37 cellular contexts compared by ENCODE assay signal in genomic region chr4:55162396-55162795, GRCh38. TPM values are rescaled to one million over a fixed set of nuclear protein-coding genes. Genes with fewer than 3 reads are reported as not detected.
DNase-seq lines count a peak whose midpoint lies in the region; ATAC-seq, FAIRE-seq and TF ChIP-seq lines count a peak whose summit lies in the region.
"Had no signal": no experiment of that assay in that cellular context is flagged by ENCODE, and none has a peak within 500 bp of the region (broad histone marks: within the 10 kb centered on the region; RNA-seq: fewer than 3 reads in every experiment).

No MANE protein-coding gene starts in this region.

- peak; percentile 62 for DNase-seq in bronchial epithelial cell (ENCODE audit: low read depth)
- peak; percentile 50 for DNase-seq in epithelial cell of esophagus (ENCODE audit: low read depth)
- DNase-seq in body of pancreas, result no peak
- DNase-seq in activated CD8-positive, alpha-beta T cell treated with anti-CD3 and anti-CD28 coated beads, Interleukin-2, amount 10 ng/mL, durations not matched to agents 7 days and 5 days, result no peak
- DNase-seq: 8988T; ACHN; AML-193; BE2C; C1 segment of cervical spinal cord; Caco-2; Calu3; CD4-positive, alpha-beta memory T cell; CD4-positive, alpha-beta T cell; CD4-positive, CD25-positive, alpha-beta regulatory T cell; CD8-positive, alpha-beta memory T cell; CD8-positive, alpha-beta T cell; COR-L47; DMS 273 treated with DMSO at 0.1 percent for 48 hours; DMS153; DMS53; DMS79; DMS79 treated with DMSO at 0.1 percent for 48 hours; DND-41; EL had no signal

- FAIRE-seq in bronchial epithelial cell (lab: Jason Lieb, UNC), result no peak
- FAIRE-seq: A204.1, A549, D721Med had no signal

- H3K4me1 ChIP-seq in body of pancreas, result no peaks in the 10 kb centered on the region
- H3K4me1 ChIP-seq: A549, BE2C, Caco-2 had no signal

- CTCF ChIA-PET in activated CD8-positive, alpha-beta T cell treated with anti-CD3 and anti-CD28 coated beads, Interleukin-2, amount 10 ng/mL, durations not matched to agents 7 days and 5 days (lab: Charles Lee), result no interaction called here

- H3K4me3 Mint-ChIP-seq in nephron, result no peak overlapping the region
- H3K4me3 Mint-ChIP-seq in activated CD8-positive, alpha-beta T cell treated with anti-CD3 and anti-CD28 coated beads, Interleukin-2, amount 10 ng/mL, durations not matched to agents 7 days and 5 days, result no peak overlapping the region
- H3K4me3 Mint-ChIP-seq: B cell; CD14-positive monocyte; CD4-positive, alpha-beta memory T cell; CD4-positive, alpha-beta T cell; CD4-positive, CD25-positive, alpha-beta regulatory T cell; CD8-positive, alpha-beta memory T cell; CD8-positive, alpha-beta T cell had no signal

- WGBS in body of pancreas, 2 donors, result 36 to 43% methylated on average over 1 of the region's 1 CpG

- H3K27me3 ChIP-seq in bronchial epithelial cell (ENCODE audit: control insufficient read depth, insufficient read depth, low read length) (no peaks in the 10 kb centered on the region), body of pancreas (no peaks in the 10 kb centered on the region)
- H3K27me3 ChIP-seq: BE2C; BLaER1; BLaER1 treated with 17β-estradiol and CSF1 and Interleukin-3, amounts not matched to agents 10 nM and 100 nM had no signal

- no peak overlapping the region for H3K27ac ChIP-seq in body of pancreas
- H3K27ac ChIP-seq: 22Rv1; A549; BLaER1; BLaER1 treated with 17β-estradiol and CSF1 and Interleukin-3, amounts not matched to agents 10 nM and 100 nM; C4-2B had no signal

- no peak overlapping the region for H3K4me3 ChIP-seq in bronchial epithelial cell (ENCODE audit: low read depth, low read length)
- H3K4me3 ChIP-seq in epithelial cell of esophagus (ENCODE audit: low read length), result no peak overlapping the region
- H3K4me3 ChIP-seq in body of pancreas, result no peak overlapping the region
- H3K4me3 ChIP-seq: A549; BLaER1; BLaER1 treated with 17β-estradiol and CSF1 and Interleukin-3, amounts not matched to agents 10 nM and 100 nM had no signal

- intact Hi-C loops in body of pancreas (cut with DNase I), result no loop called here

- peak; percentile 37 for ATAC-seq in esophagus mucosa
- ATAC-seq in body of pancreas, result no peak
- no peak for ATAC-seq in HG03432 (IDR thresholded peaks at IDR 0.05; ENCODE audit: unreplicated experiment)
- no peak for ATAC-seq in activated CD8-positive, alpha-beta T cell treated with anti-CD3 and anti-CD28 coated beads, Interleukin-2, amount 10 ng/mL, durations not matched to agents 7 days and 5 days
- ATAC-seq in HG02798 (IDR thresholded peaks at IDR 0.05; ENCODE audit: poor library complexity, unreplicated experiment), result no peak
- ATAC-seq: A549; CD8-positive, alpha-beta T cell had no signal

- TF ChIP-seq POLR2A in body of pancreas (IDR thresholded peaks at IDR 0.05), result no peak

- POLR2A ChIA-PET in activated CD8-positive, alpha-beta T cell treated with anti-CD3 and anti-CD28 coated beads, Interleukin-2, amount 10 ng/mL, durations not matched to agents 7 days and 5 days (lab: Charles Lee), result no interaction called here

- no peaks in the 10 kb centered on the region for H3K36me3 Mint-ChIP-seq in nephron (ENCODE audit: low read depth)
- no peaks in the 10 kb centered on the region for H3K36me3 Mint-ChIP-seq in activated CD8-positive, alpha-beta T cell treated with anti-CD3 and anti-CD28 coated beads, Interleukin-2, amount 10 ng/mL, durations not matched to agents 7 days and 5 days (ENCODE audit: low read depth)
- H3K36me3 Mint-ChIP-seq: CD14-positive monocyte; CD4-positive, alpha-beta memory T cell; CD4-positive, CD25-positive, alpha-beta regulatory T cell; CD8-positive, alpha-beta memory T cell; CD8-positive, alpha-beta T cell had no signal

- H3K9me3 Mint-ChIP-seq in nephron, result peaks cover 11% of the 10 kb centered on the region
- no peaks in the 10 kb centered on the region for H3K9me3 Mint-ChIP-seq in activated CD8-positive, alpha-beta T cell treated with anti-CD3 and anti-CD28 coated beads, Interleukin-2, amount 10 ng/mL, durations not matched to agents 7 days and 5 days (ENCODE audit: insufficient read depth)
- H3K9me3 Mint-ChIP-seq: CD4-positive, alpha-beta T cell had no signal

- no peaks in the 10 kb centered on the region for H3K27me3 Mint-ChIP-seq in nephron (ENCODE audit: low read depth)
- H3K27me3 Mint-ChIP-seq in activated CD8-positive, alpha-beta T cell treated with anti-CD3 and anti-CD28 coated beads, Interleukin-2, amount 10 ng/mL, durations not matched to agents 7 days and 5 days (ENCODE audit: low read depth), result peaks cover 8% of the 10 kb centered on the region

- TF ChIP-seq CTCF in bronchial epithelial cell (IDR thresholded peaks at IDR 0.05; ENCODE audit: insufficient read depth, low read length, severe bottlenecking), result no peak
- TF ChIP-seq CTCF in epithelial cell of esophagus (IDR thresholded peaks at IDR 0.05; ENCODE audit: insufficient read depth, low read depth, low read length, missing control alignments), result no peak
- TF ChIP-seq CTCF in nephron (IDR thresholded peaks at IDR 0.05; ENCODE audit: unreplicated experiment in 3 of 3), result no peak
- TF ChIP-seq CTCF in body of pancreas (IDR thresholded peaks at IDR 0.05), result no peak

- peaks cover 23% of the 10 kb centered on the region for H3K4me1 Mint-ChIP-seq in nephron
- no peaks in the 10 kb centered on the region for H3K4me1 Mint-ChIP-seq in activated CD8-positive, alpha-beta T cell treated with anti-CD3 and anti-CD28 coated beads, Interleukin-2, amount 10 ng/mL, durations not matched to agents 7 days and 5 days (ENCODE audit: low read depth)
- H3K4me1 Mint-ChIP-seq: B cell; CD4-positive, alpha-beta memory T cell; CD4-positive, CD25-positive, alpha-beta regulatory T cell; CD8-positive, alpha-beta memory T cell had no signal

- no peaks in the 10 kb centered on the region for H3K36me3 ChIP-seq in bronchial epithelial cell (ENCODE audit: control insufficient read depth, insufficient read depth, low read length)
- no peaks in the 10 kb centered on the region for H3K36me3 ChIP-seq in body of pancreas (replicated peaks in 1 of 2; ENCODE audit: insufficient read depth in 1 of 2, low read depth in 2 of 2)
- H3K36me3 ChIP-seq: BE2C; BLaER1; BLaER1 treated with 17β-estradiol and CSF1 and Interleukin-3, amounts not matched to agents 10 nM and 100 nM had no signal

- peak overlapping the region in 2 of 3 experiments; percentile 6 to 60 for H3K27ac Mint-ChIP-seq in nephron
- H3K27ac Mint-ChIP-seq in activated CD8-positive, alpha-beta T cell treated with anti-CD3 and anti-CD28 coated beads, Interleukin-2, amount 10 ng/mL, durations not matched to agents 7 days and 5 days, result no peak overlapping the region
- H3K27ac Mint-ChIP-seq: B cell; CD14-positive monocyte; CD4-positive, alpha-beta memory T cell; CD4-positive, alpha-beta T cell; CD4-positive, CD25-positive, alpha-beta regulatory T cell; CD8-positive, alpha-beta memory T cell; CD8-positive, alpha-beta T cell had no signal

- no peaks in the 10 kb centered on the region for H3K9me3 ChIP-seq in body of pancreas
- H3K9me3 ChIP-seq: A549, BE2C, BLaER1, Caco-2 had no signal

RNA-seq across cellular contexts. Expression of gene KDR, which starts 37.0 kb away (rescaled TPM):
- total RNA-seq in bronchial epithelial cell, result under 0.01 TPM in 1 of 2 replicates, not detected in the other
- total RNA-seq in esophagus mucosa, result 4.2 TPM
- total RNA-seq in body of pancreas, result 10 to 100 TPM; 12.9 to 14.5 TPM
- total RNA-seq in activated CD8-positive, alpha-beta T cell treated with anti-CD3 and anti-CD28 coated beads, Interleukin-2, amount 10 ng/mL, durations not matched to agents 7 days and 5 days, result not detected
- total RNA-seq: B cell; Caco-2; CD4-positive, alpha-beta memory T cell; CD4-positive, alpha-beta T cell; CD4-positive, CD25-positive, alpha-beta regulatory T cell; CD8-positive, alpha-beta memory T cell; CD8-positive, alpha-beta T cell had no signal

Comparison
In these comparisons a context has a peak if more than half of its experiments do, and no peak if none do; other contexts are left out.
1. DNase-seq: peak in bronchial epithelial cell (single experiment) and epithelial cell of esophagus (single experiment); none in body of pancreas (0 of 4) and activated CD8-positive, alpha-beta T cell treated with anti-CD3 and anti-CD28 coated beads, Interleukin-2, amount 10 ng/mL, durations not matched to agents 7 days and 5 days (single experiment).